18 cellular contexts compared by ENCODE assay signal in genomic region chr10:119347181-119347974, GRCh38.
A peak's percentile ranks its signal among the peaks of the same experiment; 100 is the strongest.
DNase-seq lines count a peak whose midpoint lies in the region; FAIRE-seq and TF ChIP-seq lines count a peak whose summit lies in the region.
"Had no signal": no experiment of that assay in that cellular context is flagged by ENCODE, and none has a peak within 500 bp of the region (broad histone marks: within the 10 kb centered on the region; RNA-seq: fewer than 3 reads in every experiment).

No MANE protein-coding gene starts in this region.

- 92% methylated on average over 17 of the region's 17 CpGs; no CpG with 5 or more reads in 1 of the 2 experiments for WGBS in H1 (ENCODE audit: extremely low coverage in 1 of 2, insufficient coverage in 1 of 2, insufficient read length in 1 of 2, insufficient replicate concordance in 2 of 2, low coverage in 1 of 2, low lambda C conversion rate in 2 of 2, missing lambda C conversion rate in 1 of 2), 2 experiments
- WGBS in spleen, 5 donors, result 89 to 95% (median 93%) methylated on average over 14 to 17 of the region's 17 CpGs

- DNase-seq in left ventricle myocardium inferior (no peak), right atrium auricular region (ENCODE audit: low spot score) (no peak), HTR-8/SVneo (ENCODE audit: insufficient read length, low spot score) (no peak), H1 (ENCODE audit: low read depth in 1 of 2, low spot score in 2 of 2) (no peak), spleen (peak; percentile 64), hippocampal formation (lab: John Stamatoyannopoulos, UW) (no peak), NOMO-1 treated with dmso at 0.1 percent for 144 hours (lab: John Stamatoyannopoulos, UW; ENCODE audit: unreplicated experiment) (no peak), HFFc6 (no peak)
- DNase-seq: BE2C; CD4-positive, alpha-beta memory T cell; DMS153; EL; GOT3; NCI-H1417; NCI-H187; NCI-H2227 treated with DMSO at 0.1 percent for 48 hours; PC-3; RPMI8226 had no signal

- no peak overlapping the region for H4K91ac ChIP-seq in H1 (replicated peaks; ENCODE audit: insufficient read length, low read length)

- H3K4me3 ChIP-seq in left ventricle myocardium inferior (no peak overlapping the region), right atrium auricular region (no peak overlapping the region), H1 (ENCODE audit: extremely low read depth in 1 of 4, insufficient read depth in 2 of 4, low read depth in 3 of 4, low read length in 4 of 4) (no peak overlapping the region), spleen (no peak overlapping the region)

- no peak overlapping the region for H2AK5ac ChIP-seq in H1 (ENCODE audit: low read depth, low read length)

- no peak overlapping the region for H3K27ac Mint-ChIP-seq in HFFc6

- H3K27ac ChIP-seq in left ventricle myocardium inferior (replicated peaks), result peak overlapping the region; percentile 83
- H3K27ac ChIP-seq in right atrium auricular region, result no peak overlapping the region
- no peak overlapping the region for H3K27ac ChIP-seq in H1 (ENCODE audit: low read depth, low read length)
- peak overlapping the region in 2 of 8 donors; percentile 41 to 57 for H3K27ac ChIP-seq in spleen

- intact Hi-C loops in left ventricle myocardium inferior (cut with micrococcal nuclease) (no loop called here), spleen (cut with DNase I; ENCODE audit: low total_unique reads) (no loop called here)

- TF ChIP-seq RAD21 in H1 (IDR thresholded peaks at IDR 0.05 in 1 of 2, conservative IDR thresholded peaks at IDR 0.05 in 1 of 2; ENCODE audit: low read depth in 2 of 2, low read length in 2 of 2), result no peak

- H3K9me3 ChIP-seq in left ventricle myocardium inferior (replicated peaks), result peaks cover 9% of the 10 kb centered on the region
- no peaks in the 10 kb centered on the region for H3K9me3 ChIP-seq in right atrium auricular region
- H3K9me3 ChIP-seq in H1 (ENCODE audit: insufficient read depth in 2 of 2, low read depth in 1 of 2, low read length in 1 of 2), result peaks cover 3 to 10% of the 10 kb centered on the region in 2 experiments; a peak in 3 of 4 replicates
- H3K9me3 ChIP-seq in spleen, result peaks cover 0 to 24% (median 20%) of the 10 kb centered on the region in 8 donors
- H3K9me3 ChIP-seq: BE2C had no signal

- H3K27me3 Mint-ChIP-seq in HFFc6 (ENCODE audit: insufficient read depth), result peaks cover 12% of the 10 kb centered on the region
- H3K27me3 Mint-ChIP-seq: CD4-positive, alpha-beta memory T cell had no signal

- TF ChIP-seq EP300 in H1 (IDR thresholded peaks at IDR 0.05; ENCODE audit: borderline replicate concordance in 1 of 2, low read depth in 2 of 2, low read length in 2 of 2), result no peak

- H2BK5ac ChIP-seq in H1 (ENCODE audit: low read depth, low read length), result no peak overlapping the region

- H3K4me1 ChIP-seq in left ventricle myocardium inferior, result peaks cover 94% of the 10 kb centered on the region
- H3K4me1 ChIP-seq in right atrium auricular region, result peaks cover 0 to 73% of the 10 kb centered on the region in 2 donors
- no peaks in the 10 kb centered on the region for H3K4me1 ChIP-seq in H1 (replicated peaks in 1 of 4; ENCODE audit: control insufficient read depth in 3 of 4, insufficient read depth in 4 of 4, low read length in 3 of 4)
- H3K4me1 ChIP-seq in spleen, result peaks cover 7 to 64% (median 34%) of the 10 kb centered on the region in 6 donors

- POLR2A ChIA-PET in H1 (lab: Charles Lee; ENCODE audit: partially characterized antibody), result interaction anchor here (1.0 to 1.1 kb wide), 2 partner anchors 8 to 12 kb away, joined by 3 to 8 read pairs; no protein-coding TSS in a partner anchor

- H3K4me2 ChIP-seq in H1 (ENCODE audit: insufficient read depth in 1 of 2, low read depth in 2 of 2, low read length in 2 of 2), result no peak overlapping the region

- peaks cover 24% of the 10 kb centered on the region for H3K36me3 Mint-ChIP-seq in HFFc6 (ENCODE audit: low read depth)

- no peak overlapping the region for H4K8ac ChIP-seq in H1 (ENCODE audit: extremely low read depth, insufficient read depth, low read length)

- no peak overlapping the region for H2BK15ac ChIP-seq in H1 (ENCODE audit: low read length)

- H2AFZ ChIP-seq in H1 (ENCODE audit: low read length), result no peak overlapping the region

- TF ChIP-seq POLR2A in H1 (IDR thresholded peaks at IDR 0.05; ENCODE audit: control extremely low read depth in 1 of 2, low read depth in 2 of 2, low read length in 2 of 2), result no peak
- no peak for TF ChIP-seq POLR2A in spleen (IDR thresholded peaks at IDR 0.05)

- no peak overlapping the region for H3K4ac ChIP-seq in H1 (replicated peaks; ENCODE audit: insufficient read length, low read depth, low read length)

- H3K4me1 Mint-ChIP-seq in HFFc6 (ENCODE audit: low read depth), result peaks cover 5% of the 10 kb centered on the region; the same call in 1 of the 2 replicates

- CTCF ChIA-PET in H1 (lab: Charles Lee; ENCODE audit: partially characterized antibody), result interaction anchor here (0.9 to 7.6 kb wide), 6 partner anchors 14 to 141 kb away, joined by 3 to 48 read pairs (median 3); no protein-coding TSS in a partner anchor

- FAIRE-seq in HTR-8/SVneo (lab: Jason Lieb, UNC) (peak; percentile 71), H1 (lab: Jason Lieb, UNC) (no peak)

- peaks cover 0 to 3% of the 10 kb centered on the region in 2 experiments for H4K20me1 ChIP-seq in H1 (replicated peaks in 1 of 2; ENCODE audit: control insufficient read depth in 1 of 2, insufficient read depth in 2 of 2, low read length in 2 of 2)

- H3K9me3 Mint-ChIP-seq in HFFc6, result peaks cover 5% of the 10 kb centered on the region

- H2BK12ac ChIP-seq in H1 (ENCODE audit: low read depth, low read length), result peak overlapping the region; percentile 33; the same call in 1 of the 2 replicates

- no peak overlapping the region for H3K9ac ChIP-seq in H1 (replicated peaks in 1 of 4; ENCODE audit: extremely low read depth in 1 of 4, low read depth in 3 of 4, low read length in 3 of 4)

- TF ChIP-seq CTCF in left ventricle myocardium inferior (IDR thresholded peaks at IDR 0.05; ENCODE audit: borderline replicate concordance) (no peak), right atrium auricular region (IDR thresholded peaks at IDR 0.05) (no peak), H1 (IDR thresholded peaks at IDR 0.05; ENCODE audit: control extremely low read depth in 1 of 3, insufficient read depth in 1 of 3, low read depth in 1 of 3, low read length in 3 of 3) (no peak), spleen (IDR thresholded peaks at IDR 0.05 in 8 of 11, conservative IDR thresholded peaks at IDR 0.05 in 3 of 11) (no peak), HFFc6 (IDR thresholded peaks at IDR 0.05) (no peak)

- no peak overlapping the region for H3K4me3 Mint-ChIP-seq in HFFc6
- H3K4me3 Mint-ChIP-seq: CD4-positive, alpha-beta memory T cell had no signal

- peaks cover 7% of the 10 kb centered on the region for H3K36me3 ChIP-seq in left ventricle myocardium inferior
- no peaks in the 10 kb centered on the region for H3K36me3 ChIP-seq in right atrium auricular region
- H3K36me3 ChIP-seq in H1 (ENCODE audit: control insufficient read depth in 2 of 4, insufficient read depth in 4 of 4, low read length in 3 of 4), result no peaks in the 10 kb centered on the region
- peaks cover 0 to 54% (median 12%) of the 10 kb centered on the region in 6 donors for H3K36me3 ChIP-seq in spleen
- H3K36me3 ChIP-seq: BE2C had no signal

- H2BK20ac ChIP-seq in H1 (ENCODE audit: low read length), result 0 out of 2 replicates have a peak overlapping the region, but pooled peaks have one; percentile 6

- H2BK120ac ChIP-seq in H1 (replicated peaks; ENCODE audit: low read depth, low read length), result no peak overlapping the region

- H3K23ac ChIP-seq in H1 (ENCODE audit: insufficient read length), result no peak overlapping the region

- H3K56ac ChIP-seq in H1 (replicated peaks; ENCODE audit: insufficient read length, low read depth, low read length), result no peak overlapping the region

- H3K23me2 ChIP-seq in H1 (ENCODE audit: low read depth, low read length), result no peaks in the 10 kb centered on the region

- no peak overlapping the region for H4K5ac ChIP-seq in H1 (ENCODE audit: insufficient read length, low read depth, low read length)

- no peaks in the 10 kb centered on the region for H3K79me2 ChIP-seq in H1 (ENCODE audit: control insufficient read depth in 1 of 2, insufficient read depth in 2 of 2, low read length in 2 of 2)

- H3K14ac ChIP-seq in H1 (ENCODE audit: insufficient read length), result no peak overlapping the region

- no peak overlapping the region; the same call in 1 of the 2 replicates for H3K18ac ChIP-seq in H1 (ENCODE audit: extremely low read depth, low read length)

- H3K79me1 ChIP-seq in H1 (ENCODE audit: low read depth, low read length), result no peaks in the 10 kb centered on the region

- H3K27me3 ChIP-seq in left ventricle myocardium inferior (ENCODE audit: low read depth), result no peaks in the 10 kb centered on the region
- no peaks in the 10 kb centered on the region for H3K27me3 ChIP-seq in right atrium auricular region
- H3K27me3 ChIP-seq in H1 (replicated peaks in 1 of 4; ENCODE audit: control insufficient read depth in 3 of 4, extremely low read depth in 1 of 4, insufficient read depth in 3 of 4, low read length in 3 of 4), result no peaks in the 10 kb centered on the region
- no peaks in the 10 kb centered on the region for H3K27me3 ChIP-seq in spleen (replicated peaks in 1 of 7)
- H3K27me3 ChIP-seq: BE2C had no signal

TF ChIP-seq in H1, 55 proteins besides CTCF, POLR2A, EP300 and RAD21:
- TF ChIP-seq SP2 (IDR thresholded peaks at IDR 0.05; ENCODE audit: low read length), result no peak
- no peak for TF ChIP-seq CTBP2 (IDR thresholded peaks at IDR 0.05; ENCODE audit: borderline replicate concordance, insufficient read depth, insufficient read length, low read length)
- no peak for TF ChIP-seq HDAC6 (IDR thresholded peaks at IDR 0.05; ENCODE audit: low read depth, low read length)
